Comparison of ENCODE assay signal across 10 cellular contexts in genomic region chr1:111591946-111592345, GRCh38. TPM values are rescaled to one million over a fixed set of nuclear protein-coding genes. Genes with fewer than 3 reads are reported as not detected.
DNase-seq lines count a peak whose midpoint lies in the region; ATAC-seq and TF ChIP-seq lines count a peak whose summit lies in the region.
"Had no signal": no experiment of that assay in that cellular context is flagged by ENCODE, and none has a peak within 500 bp of the region (broad histone marks: within the 10 kb centered on the region; RNA-seq: fewer than 3 reads in every experiment).

No MANE protein-coding gene starts in this region.

- H3K4me3 ChIP-seq in BLaER1 treated with 17β-estradiol and CSF1 and Interleukin-3, amounts not matched to agents 10 nM and 100 nM, result no peak overlapping the region
- no peak overlapping the region for H3K4me3 ChIP-seq in OCI-LY7 (ENCODE audit: low read depth, low read length, poor library complexity, severe bottlenecking)
- H3K4me3 ChIP-seq in duodenal mucosa (ENCODE audit: low read depth in 1 of 2, low read length in 2 of 2), result peak overlapping the region in 1 of 2 donors; percentile 15

- peaks cover 23 to 46% (median 25%) of the 10 kb centered on the region in 10 experiments for H3K4me1 ChIP-seq in BLaER1 treated with 17β-estradiol and CSF1 and Interleukin-3, amounts not matched to agents 10 nM and 100 nM
- H3K4me1 ChIP-seq in OCI-LY7 (ENCODE audit: insufficient read depth, low read length, poor library complexity, severe bottlenecking) (peaks cover 42% of the 10 kb centered on the region), duodenal mucosa (ENCODE audit: control insufficient read depth in 1 of 2, insufficient read depth in 2 of 2, low read length in 2 of 2) (peaks cover 30 to 41% of the 10 kb centered on the region in 2 donors)

- peak overlapping the region in 2 of 3 experiments; percentile 86 to 91 for H3K27ac Mint-ChIP-seq in nephron

- no peaks in the 10 kb centered on the region for H4K20me1 ChIP-seq in BLaER1 treated with 17β-estradiol and CSF1 and Interleukin-3, amounts not matched to agents 10 nM and 100 nM
- no peaks in the 10 kb centered on the region for H4K20me1 ChIP-seq in OCI-LY7 (ENCODE audit: insufficient read depth, low read length)

- no peaks in the 10 kb centered on the region for H3K27me3 Mint-ChIP-seq in nephron (ENCODE audit: low read depth)
- H3K27me3 Mint-ChIP-seq: activated naive CD4-positive, alpha-beta T cell treated with anti-CD3 and anti-CD28 coated beads, Interleukin-2, amount 50 U/mL, for 24 hours had no signal

- H3K9me3 ChIP-seq in BLaER1 treated with 17β-estradiol and CSF1 and Interleukin-3, amounts not matched to agents 10 nM and 100 nM (replicated peaks in 1 of 11), result peaks cover 0 to 5% (median 0%) of the 10 kb centered on the region in 11 experiments; a peak in 1 of 22 replicates
- H3K9me3 ChIP-seq in OCI-LY7 (ENCODE audit: low read length) (no peaks in the 10 kb centered on the region), duodenal mucosa (ENCODE audit: control insufficient read depth in 1 of 2, low read length in 2 of 2) (no peaks in the 10 kb centered on the region)

- no peaks in the 10 kb centered on the region for H3K36me3 ChIP-seq in BLaER1 treated with 17β-estradiol and CSF1 and Interleukin-3, amounts not matched to agents 10 nM and 100 nM
- H3K36me3 ChIP-seq in OCI-LY7 (ENCODE audit: insufficient read depth, low read length), result no peaks in the 10 kb centered on the region
- H3K36me3 ChIP-seq in duodenal mucosa (ENCODE audit: control insufficient read depth in 1 of 2, insufficient read depth in 2 of 2, low read length in 2 of 2), result no peaks in the 10 kb centered on the region

- H3K79me2 ChIP-seq in OCI-LY7 (ENCODE audit: insufficient read depth, low read depth, low read length), result no peaks in the 10 kb centered on the region

- BruUV-seq in OCI-LY7 (replicated peaks; lab: Mats Ljungman, UMichigan), result no TSS peak

- H3K36me3 Mint-ChIP-seq in nephron (ENCODE audit: low read depth), result no peaks in the 10 kb centered on the region
- H3K36me3 Mint-ChIP-seq: activated naive CD4-positive, alpha-beta T cell treated with anti-CD3 and anti-CD28 coated beads, Interleukin-2, amount 50 U/mL, for 24 hours had no signal

- no peak for DNase-seq in OCI-LY7 (ENCODE audit: low spot score)
- no peak for DNase-seq in ureter (ENCODE audit: low spot score)
- DNase-seq in stimulated activated CD4-positive, alpha-beta T cell treated with anti-CD3 and anti-CD28 coated beads, Interleukin-2, amount 100 ng/mL, for 24 hours, result no peak
- DNase-seq: NCI-H69 had no signal

- H3K9me3 Mint-ChIP-seq in nephron, result no peaks in the 10 kb centered on the region
- H3K9me3 Mint-ChIP-seq: activated naive CD4-positive, alpha-beta T cell treated with anti-CD3 and anti-CD28 coated beads, Interleukin-2, amount 50 U/mL, for 24 hours had no signal

- no peak overlapping the region for H3K9ac ChIP-seq in BLaER1 treated with 17β-estradiol and CSF1 and Interleukin-3, amounts not matched to agents 10 nM and 100 nM
- no peak overlapping the region for H3K9ac ChIP-seq in duodenal mucosa (ENCODE audit: low read depth in 1 of 2, low read length in 2 of 2)

- intact Hi-C loops in OCI-LY7 (cut with micrococcal nuclease; ENCODE audit: unreplicated experiment), result no loop called here

- no peak for ATAC-seq in HG03097 (IDR thresholded peaks at IDR 0.05; ENCODE audit: low FRiP score, unreplicated experiment)
- no peak for ATAC-seq in HG03520 (IDR thresholded peaks at IDR 0.05; ENCODE audit: unreplicated experiment)

- H3K27me3 ChIP-seq in BLaER1 treated with 17β-estradiol and CSF1 and Interleukin-3, amounts not matched to agents 10 nM and 100 nM, result no peaks in the 10 kb centered on the region
- H3K27me3 ChIP-seq in duodenal mucosa (ENCODE audit: control insufficient read depth in 1 of 2, insufficient read depth in 2 of 2, low read length in 2 of 2), result no peaks in the 10 kb centered on the region

- peaks cover 28% of the 10 kb centered on the region for H3K4me1 Mint-ChIP-seq in nephron

- no peak for TF ChIP-seq CTCF in OCI-LY7 (conservative IDR thresholded peaks at IDR 0.05; ENCODE audit: low read length)
- TF ChIP-seq CTCF in nephron (IDR thresholded peaks at IDR 0.05; ENCODE audit: unreplicated experiment in 3 of 3), result no peak

- peak overlapping the region; percentile 94; the same call in 1 of the 2 replicates for H2AFZ ChIP-seq in OCI-LY7 (ENCODE audit: low read length)

- POLR2A ChIA-PET in OCI-LY7 (lab: Charles Lee), result interaction anchor here (0.5 to 6.2 kb wide), 7 partner anchors 8 to 85 kb away, joined by 3 to 43 read pairs (median 8); no protein-coding TSS in a partner anchor

- peak overlapping the region in 7 of 11 experiments; percentile 70 to 89 (median 76); a peak in 9 of 22 replicates for H3K4me2 ChIP-seq in BLaER1 treated with 17β-estradiol and CSF1 and Interleukin-3, amounts not matched to agents 10 nM and 100 nM
- H3K4me2 ChIP-seq in OCI-LY7 (ENCODE audit: low read length), result no peak overlapping the region

- peak overlapping the region in 2 of 11 experiments; percentile 46 to 49; a peak in 2 of 22 replicates for H3K27ac ChIP-seq in BLaER1 treated with 17β-estradiol and CSF1 and Interleukin-3, amounts not matched to agents 10 nM and 100 nM
- no peak overlapping the region for H3K27ac ChIP-seq in OCI-LY7 (ENCODE audit: low read depth, low read length, poor library complexity, severe bottlenecking)
- H3K27ac ChIP-seq in duodenal mucosa (ENCODE audit: low read depth, low read length), result peak overlapping the region; percentile 51

- CTCF ChIA-PET in OCI-LY7 (lab: Charles Lee; ENCODE audit: unreplicated experiment), result interaction anchor here (0.9 kb wide), 1 partner anchor 9 kb away, joined by 3 read pairs; no protein-coding TSS in a partner anchor

- no peaks in the 10 kb centered on the region for H3K9me2 ChIP-seq in OCI-LY7 (ENCODE audit: insufficient read depth, low read length)

- H3K4me3 Mint-ChIP-seq in nephron, result peak overlapping the region in 1 of 3 experiments; percentile 29

RNA-seq across cellular contexts. Expression of gene RAP1A, which starts 27.6 kb away (rescaled TPM):
- 8.5 and 10.4 TPM in 2 replicates for total RNA-seq in OCI-LY7 (2014; rRNA removed; shearing (Covaris generic))
- 72.0 and 86.3 TPM in 2 replicates for total RNA-seq in OCI-LY7 (2022)
- total RNA-seq in ureter, result 80.3 TPM
